In the genomic region with DNA sequence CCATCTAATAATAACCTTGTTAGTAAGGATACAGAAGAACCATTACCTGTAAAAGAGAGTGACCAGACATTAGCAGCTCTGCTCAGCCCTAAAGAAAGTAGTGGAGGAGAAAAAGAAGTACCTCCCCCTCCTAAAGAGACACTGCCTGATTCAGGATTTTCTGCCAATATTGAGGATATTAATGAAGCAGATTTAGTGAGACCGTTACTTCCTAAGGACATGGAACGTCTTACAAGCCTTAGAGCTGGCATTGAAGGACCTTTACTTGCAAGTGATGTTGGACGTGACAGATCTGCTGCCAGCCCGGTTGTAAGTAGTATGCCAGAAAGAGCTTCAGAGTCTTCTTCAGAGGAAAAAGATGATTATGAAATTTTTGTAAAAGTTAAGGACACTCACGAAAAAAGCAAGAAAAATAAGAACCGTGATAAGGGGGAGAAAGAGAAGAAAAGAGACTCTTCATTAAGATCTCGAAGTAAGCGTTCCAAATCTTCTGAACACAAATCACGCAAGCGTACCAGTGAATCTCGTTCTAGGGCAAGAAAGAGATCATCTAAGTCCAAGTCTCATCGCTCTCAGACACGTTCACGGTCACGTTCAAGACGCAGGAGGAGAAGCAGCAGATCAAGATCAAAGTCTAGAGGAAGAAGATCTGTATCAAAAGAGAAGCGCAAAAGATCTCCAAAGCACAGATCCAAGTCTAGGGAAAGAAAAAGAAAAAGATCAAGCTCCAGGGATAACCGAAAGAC, we compare ENCODE assay signal across 18 cellular contexts. TPM values are rescaled to one million over a fixed set of nuclear protein-coding genes. Genes with fewer than 3 reads are reported as not detected.
DNase-seq lines count a peak whose midpoint lies in the region; ATAC-seq and TF ChIP-seq lines count a peak whose summit lies in the region.
"Had no signal": no experiment of that assay in that cellular context is flagged by ENCODE, and none has a peak within 500 bp of the region (broad histone marks: within the 10 kb centered on the region; RNA-seq: fewer than 3 reads in every experiment).

No MANE protein-coding gene starts in this region.

- H3K4me3 ChIP-seq in Caco-2 (ENCODE audit: low read depth, low read length) = no peak overlapping the region
- H3K4me3 ChIP-seq: BLaER1 treated with 17β-estradiol and CSF1 and Interleukin-3, amounts not matched to agents 10 nM and 100 nM; lung; prostate gland; transverse colon had no signal

- TF ChIP-seq CTCF in Caco-2 (IDR thresholded peaks at IDR 0.05; ENCODE audit: insufficient read depth in 1 of 2, low read depth in 1 of 2, low read length in 1 of 2, severe bottlenecking in 1 of 2, unreplicated experiment in 1 of 2) = no peak

- DNase-seq in activated CD4-positive, alpha-beta T cell treated with anti-CD3 and anti-CD28 coated beads for 36 hours = no peak
- DNase-seq in activated CD4-positive, alpha-beta T cell treated with anti-CD3 and anti-CD28 coated beads, Interleukin-2, amount 50 U/mL, for 48 hours = no peak
- DNase-seq in Caco-2 (no peak), immature natural killer cell (no peak), SW480 (ENCODE audit: low spot score) (no peak)
- no peak for DNase-seq in activated T-helper 1 cell treated with anti-CD3 and anti-CD28 coated beads, Interleukin-12 subunit alpha, Interleukin-12 subunit beta, Interleukin-2, Interleukin-4 antibody, amounts not matched to agents 30 ng/mL and 10 ng/mL and 1 ng/mL, durations not matched to agents 14 hours and 24 hours and 36 hours (ENCODE audit: low spot score)
- DNase-seq in stimulated activated CD4-positive, alpha-beta T cell treated with anti-CD3 and anti-CD28 coated beads, Interleukin-4, amount 100 ng/mL, for 24 hours = no peak
- DNase-seq: activated CD8-positive, alpha-beta memory T cell treated with anti-CD3 and anti-CD28 coated beads, Interleukin-2, amount 10 ng/mL, durations not matched to agents 7 days and 5 days; DMS79 treated with DMSO at 0.1 percent for 48 hours; NCI-H1694; NCI-H226; small intestine; transverse colon had no signal

- POLR2A ChIA-PET in activated CD4-positive, alpha-beta T cell treated with anti-CD3 and anti-CD28 coated beads for 36 hours (lab: Charles Lee) = interaction anchor here (1.3 to 1.7 kb wide), 2 partner anchors 10 kb away, joined by 6 to 8 read pairs; no protein-coding TSS in a partner anchor
- POLR2A ChIA-PET in Caco-2 (lab: Charles Lee) = no interaction called here

- peak overlapping the region; percentile 2 for H3K27ac Mint-ChIP-seq in activated CD4-positive, alpha-beta T cell treated with anti-CD3 and anti-CD28 coated beads for 36 hours
- H3K27ac Mint-ChIP-seq in Caco-2 (ENCODE audit: unreplicated experiment) (peak overlapping the region; percentile 10), immature natural killer cell (peak overlapping the region in 4 of 6 donors; percentile 10 to 65 (median 39))
- peak overlapping the region; percentile 34 for H3K27ac Mint-ChIP-seq in activated T-helper 1 cell treated with anti-CD3 and anti-CD28 coated beads, Interleukin-12 subunit alpha, Interleukin-12 subunit beta, Interleukin-2, Interleukin-4 antibody, amounts not matched to agents 30 ng/mL and 10 ng/mL and 1 ng/mL, durations not matched to agents 14 hours and 24 hours and 36 hours
- H3K27ac Mint-ChIP-seq: activated CD8-positive, alpha-beta memory T cell treated with anti-CD3 and anti-CD28 coated beads, Interleukin-2, amount 10 ng/mL, durations not matched to agents 7 days and 5 days; nephron had no signal

- no peaks in the 10 kb centered on the region for H3K27me3 Mint-ChIP-seq in activated CD4-positive, alpha-beta T cell treated with anti-CD3 and anti-CD28 coated beads for 36 hours
- no peaks in the 10 kb centered on the region for H3K27me3 Mint-ChIP-seq in Caco-2 (ENCODE audit: insufficient read depth, unreplicated experiment)
- no peaks in the 10 kb centered on the region for H3K27me3 Mint-ChIP-seq in activated T-helper 1 cell treated with anti-CD3 and anti-CD28 coated beads, Interleukin-12 subunit alpha, Interleukin-12 subunit beta, Interleukin-2, Interleukin-4 antibody, amounts not matched to agents 30 ng/mL and 10 ng/mL and 1 ng/mL, durations not matched to agents 14 hours and 24 hours and 36 hours (ENCODE audit: insufficient read depth)
- peaks cover 3 to 21% (median 7%) of the 10 kb centered on the region in 3 donors for H3K27me3 Mint-ChIP-seq in immature natural killer cell (ENCODE audit: low read depth in 3 of 3)
- H3K27me3 Mint-ChIP-seq: activated CD8-positive, alpha-beta memory T cell treated with anti-CD3 and anti-CD28 coated beads, Interleukin-2, amount 10 ng/mL, durations not matched to agents 7 days and 5 days had no signal

- H3K4me3 Mint-ChIP-seq in activated CD4-positive, alpha-beta T cell treated with anti-CD3 and anti-CD28 coated beads for 36 hours = peak overlapping the region; percentile 2
- H3K4me3 Mint-ChIP-seq in Caco-2 (ENCODE audit: unreplicated experiment) (no peak overlapping the region), immature natural killer cell (peak overlapping the region in 2 of 5 donors; percentile 20 to 50)
- peak overlapping the region; percentile 65 for H3K4me3 Mint-ChIP-seq in activated T-helper 1 cell treated with anti-CD3 and anti-CD28 coated beads, Interleukin-12 subunit alpha, Interleukin-12 subunit beta, Interleukin-2, Interleukin-4 antibody, amounts not matched to agents 30 ng/mL and 10 ng/mL and 1 ng/mL, durations not matched to agents 14 hours and 24 hours and 36 hours
- H3K4me3 Mint-ChIP-seq: activated CD8-positive, alpha-beta memory T cell treated with anti-CD3 and anti-CD28 coated beads, Interleukin-2, amount 10 ng/mL, durations not matched to agents 7 days and 5 days; nephron had no signal

- CTCF ChIA-PET in activated CD4-positive, alpha-beta T cell treated with anti-CD3 and anti-CD28 coated beads for 36 hours (lab: Charles Lee) = interaction anchor here (1.0 to 2.1 kb wide), 5 partner anchors 10 to 32 kb away, joined by 3 to 6 read pairs (median 3); no protein-coding TSS in a partner anchor
- CTCF ChIA-PET in Caco-2 (lab: Charles Lee) = interaction anchor here (1.4 kb wide), 1 partner anchor 51 kb away, joined by 3 read pairs; no protein-coding TSS in a partner anchor

- H3K36me3 Mint-ChIP-seq in activated CD4-positive, alpha-beta T cell treated with anti-CD3 and anti-CD28 coated beads for 36 hours (ENCODE audit: low read depth) = peaks cover 84% of the 10 kb centered on the region
- H3K36me3 Mint-ChIP-seq in Caco-2 (ENCODE audit: insufficient read depth, unreplicated experiment) (peaks cover 99% of the 10 kb centered on the region), immature natural killer cell (peaks cover 36 to 64% (median 46%) of the 10 kb centered on the region in 3 donors)
- peaks cover 63% of the 10 kb centered on the region for H3K36me3 Mint-ChIP-seq in activated T-helper 1 cell treated with anti-CD3 and anti-CD28 coated beads, Interleukin-12 subunit alpha, Interleukin-12 subunit beta, Interleukin-2, Interleukin-4 antibody, amounts not matched to agents 30 ng/mL and 10 ng/mL and 1 ng/mL, durations not matched to agents 14 hours and 24 hours and 36 hours (ENCODE audit: low read depth)

- no peak for ATAC-seq in activated CD4-positive, alpha-beta T cell treated with anti-CD3 and anti-CD28 coated beads for 36 hours
- no peak for ATAC-seq in GM21786 (IDR thresholded peaks at IDR 0.05; ENCODE audit: unreplicated experiment)
- ATAC-seq: activated CD8-positive, alpha-beta memory T cell treated with anti-CD3 and anti-CD28 coated beads, Interleukin-2, amount 10 ng/mL, durations not matched to agents 7 days and 5 days had no signal

- no peaks in the 10 kb centered on the region for H3K9me3 ChIP-seq in Caco-2
- H3K9me3 ChIP-seq: prostate gland, transverse colon had no signal

- TSS peak; percentile 7 for BruUV-seq in Caco-2 (replicated peaks; lab: Mats Ljungman, UMichigan)

- no peaks in the 10 kb centered on the region for H3K27me3 ChIP-seq in Caco-2 (replicated peaks; ENCODE audit: control insufficient read depth, insufficient read depth, low read length)
- H3K27me3 ChIP-seq: BLaER1 treated with 17β-estradiol and CSF1 and Interleukin-3, amounts not matched to agents 10 nM and 100 nM; transverse colon had no signal

- intact Hi-C loops in activated CD4-positive, alpha-beta T cell treated with anti-CD3 and anti-CD28 coated beads for 36 hours (cut with DNase I, micrococcal nuclease) = no loop called here
- intact Hi-C loops in Caco-2 (cut with micrococcal nuclease; ENCODE audit: unreplicated experiment) = no loop called here
- intact Hi-C loops in activated T-helper 1 cell treated with anti-CD3 and anti-CD28 coated beads, Interleukin-12 subunit alpha, Interleukin-12 subunit beta, Interleukin-2, Interleukin-4 antibody, amounts not matched to agents 30 ng/mL and 10 ng/mL and 1 ng/mL, durations not matched to agents 14 hours and 24 hours and 36 hours (cut with micrococcal nuclease) = loop anchor here (2.0 kb wide), 1 partner anchor 16 kb away; no protein-coding TSS in a partner anchor

- no peaks in the 10 kb centered on the region for H3K9me3 Mint-ChIP-seq in activated CD4-positive, alpha-beta T cell treated with anti-CD3 and anti-CD28 coated beads for 36 hours (ENCODE audit: low read depth)
- H3K9me3 Mint-ChIP-seq in Caco-2 (ENCODE audit: unreplicated experiment) (peaks cover 4% of the 10 kb centered on the region), immature natural killer cell (no peaks in the 10 kb centered on the region)
- H3K9me3 Mint-ChIP-seq in activated T-helper 1 cell treated with anti-CD3 and anti-CD28 coated beads, Interleukin-12 subunit alpha, Interleukin-12 subunit beta, Interleukin-2, Interleukin-4 antibody, amounts not matched to agents 30 ng/mL and 10 ng/mL and 1 ng/mL, durations not matched to agents 14 hours and 24 hours and 36 hours = no peaks in the 10 kb centered on the region

- peaks cover 54% of the 10 kb centered on the region for H3K4me1 Mint-ChIP-seq in activated CD4-positive, alpha-beta T cell treated with anti-CD3 and anti-CD28 coated beads for 36 hours
- H3K4me1 Mint-ChIP-seq in Caco-2 (ENCODE audit: low read depth, unreplicated experiment) = no peaks in the 10 kb centered on the region
- peaks cover 49% of the 10 kb centered on the region for H3K4me1 Mint-ChIP-seq in activated T-helper 1 cell treated with anti-CD3 and anti-CD28 coated beads, Interleukin-12 subunit alpha, Interleukin-12 subunit beta, Interleukin-2, Interleukin-4 antibody, amounts not matched to agents 30 ng/mL and 10 ng/mL and 1 ng/mL, durations not matched to agents 14 hours and 24 hours and 36 hours (ENCODE audit: low read depth)
- peaks cover 47 to 75% of the 10 kb centered on the region in 2 donors for H3K4me1 Mint-ChIP-seq in immature natural killer cell

- peaks cover 17% of the 10 kb centered on the region for H3K36me3 ChIP-seq in Caco-2 (ENCODE audit: control insufficient read depth, insufficient read depth, low read length)

- no peaks in the 10 kb centered on the region for H3K4me1 ChIP-seq in Caco-2
- H3K4me1 ChIP-seq: prostate gland had no signal

RNA-seq across cellular contexts. Expression of gene SON, which starts 11.6 kb away (rescaled TPM):
- total RNA-seq in activated CD4-positive, alpha-beta T cell treated with anti-CD3 and anti-CD28 coated beads for 36 hours = 100 to 1,000 TPM; 299 to 380 TPM
- total RNA-seq in Caco-2 (2022) = 220 and 273 TPM in 2 replicates
- total RNA-seq in activated T-helper 1 cell treated with anti-CD3 and anti-CD28 coated beads, Interleukin-12 subunit alpha, Interleukin-12 subunit beta, Interleukin-2, Interleukin-4 antibody, amounts not matched to agents 30 ng/mL and 10 ng/mL and 1 ng/mL, durations not matched to agents 14 hours and 24 hours and 36 hours = 342 and 361 TPM in 2 replicates
- 100 to 1,000 TPM; 249 to 673 (median 267) TPM for polyA plus RNA-seq in immature natural killer cell

RNA-seq across cellular contexts. Expression of gene GART, which starts 12.5 kb away (rescaled TPM):
- total RNA-seq in activated CD4-positive, alpha-beta T cell treated with anti-CD3 and anti-CD28 coated beads for 36 hours = 100 to 1,000 TPM; 223 to 231 TPM
- 134 and 147 TPM in 2 replicates for total RNA-seq in Caco-2 (2022)
- total RNA-seq in activated T-helper 1 cell treated with anti-CD3 and anti-CD28 coated beads, Interleukin-12 subunit alpha, Interleukin-12 subunit beta, Interleukin-2, Interleukin-4 antibody, amounts not matched to agents 30 ng/mL and 10 ng/mL and 1 ng/mL, durations not matched to agents 14 hours and 24 hours and 36 hours = 210 and 228 TPM in 2 replicates
- 10 to 100 TPM; 26.4 to 43.8 (median 36.3) TPM for polyA plus RNA-seq in immature natural killer cell

RNA-seq across cellular contexts. Expression of gene DONSON, which starts 34.1 kb away (rescaled TPM):
- total RNA-seq in activated CD4-positive, alpha-beta T cell treated with anti-CD3 and anti-CD28 coated beads for 36 hours = 10 to 100 TPM; 39.5 to 41.8 TPM
- total RNA-seq in Caco-2 (2022) = 36.2 and 36.4 TPM in 2 replicates
- total RNA-seq in activated T-helper 1 cell treated with anti-CD3 and anti-CD28 coated beads, Interleukin-12 subunit alpha, Interleukin-12 subunit beta, Interleukin-2, Interleukin-4 antibody, amounts not matched to agents 30 ng/mL and 10 ng/mL and 1 ng/mL, durations not matched to agents 14 hours and 24 hours and 36 hours = 37.5 and 38.7 TPM in 2 replicates
- 1 to 10 TPM; 2.3 to 3.7 (median 3.2) TPM for polyA plus RNA-seq in immature natural killer cell
